In genomic region chr1:17011439-17012307, GRCh38 we compare ENCODE assay signal across 8 cellular contexts. TPM values are rescaled to one million over a fixed set of nuclear protein-coding genes. Genes with fewer than 3 reads are reported as not detected.
A peak's percentile ranks its signal among the peaks of the same experiment; 100 is the strongest.
DNase-seq lines count a peak whose midpoint lies in the region; ATAC-seq lines count a peak whose summit lies in the region.

TSS of gene ATP13A2 (minus strand) at chr1:17011928. CDS start at chr1:17011738, 190 bp downstream.

- H3K4me1 ChIP-seq in SJCRH30 (peaks cover 62% of the 10 kb centered on the region), neuron (ENCODE audit: insufficient read depth, low read length) (peaks cover 26% of the 10 kb centered on the region), subcutaneous abdominal adipose tissue (ENCODE audit: control insufficient read depth in 5 of 5, insufficient read depth in 5 of 5, low read length in 5 of 5) (peaks cover 12 to 69% (median 57%) of the 10 kb centered on the region in 5 donors)

- H3K27me3 ChIP-seq in SJCRH30 (no peaks in the 10 kb centered on the region), neuron (ENCODE audit: insufficient read depth, low read length) (no peaks in the 10 kb centered on the region), subcutaneous abdominal adipose tissue (ENCODE audit: control insufficient read depth in 5 of 5, insufficient read depth in 4 of 5, low read length in 5 of 5) (no peaks in the 10 kb centered on the region)

- DNase-seq in DMS79 (lab: John Stamatoyannopoulos, UW) (peak; percentile 78), LHCN-M2 (ENCODE audit: low read depth) (peak; percentile 64), SJCRH30 (peak; percentile 75 to 83), foreskin melanocyte (peak; percentile 48)
- peak; percentile 32 to 83 (median 62) for DNase-seq in activated naive CD4-positive, alpha-beta T cell (lab: John Stamatoyannopoulos, UW)

- H3K36me3 ChIP-seq in SJCRH30 (no peaks in the 10 kb centered on the region), neuron (ENCODE audit: insufficient read depth, low read length) (no peaks in the 10 kb centered on the region), subcutaneous abdominal adipose tissue (ENCODE audit: control insufficient read depth in 5 of 5, insufficient read depth in 5 of 5, low read length in 5 of 5) (no peaks in the 10 kb centered on the region)

- H3K4me3 ChIP-seq in SJCRH30 (peak within 1 kb of the TSS; percentile 78), neuron (ENCODE audit: low read length) (peak within 1 kb of the TSS; percentile 87), subcutaneous abdominal adipose tissue (ENCODE audit: low read depth in 1 of 5, low read length in 5 of 5) (peak within 1 kb of the TSS; percentile 70 to 84 (median 78))

- peak within 1 kb of the TSS in 4 of 5 donors; percentile 66 to 82 (median 79) for H3K9ac ChIP-seq in subcutaneous abdominal adipose tissue (ENCODE audit: low read length in 5 of 5)

- peak; percentile 87 for ATAC-seq in GM21737 (IDR thresholded peaks at IDR 0.05; ENCODE audit: unreplicated experiment)

- H3K9me3 ChIP-seq in SJCRH30 (replicated peaks) (no peaks in the 10 kb centered on the region), neuron (ENCODE audit: low read length) (no peaks in the 10 kb centered on the region), subcutaneous abdominal adipose tissue (ENCODE audit: control insufficient read depth in 5 of 5, low read length in 5 of 5) (no peaks in the 10 kb centered on the region)

- H3K27ac ChIP-seq in SJCRH30 = peak within 1 kb of the TSS; percentile 99
- peak within 1 kb of the TSS; percentile 58 for H3K27ac ChIP-seq in subcutaneous abdominal adipose tissue (ENCODE audit: low read depth, low read length)

- peak within 1 kb of the TSS; percentile 70 for H2AFZ ChIP-seq in neuron (ENCODE audit: low read depth, low read length)

RNA-seq across cellular contexts. Expression of gene ATP13A2, which starts in this region (rescaled TPM):
- total RNA-seq in LHCN-M2 (2014; rRNA removed) = 167 and 211 TPM in 2 replicates
- polyA plus RNA-seq in LHCN-M2 (2012) = 168 TPM
- total RNA-seq in SJCRH30 (2014; rRNA removed; shearing (Covaris generic)) = 77.9 and 83.3 TPM in 2 replicates

Comparison
In these comparisons a context has a peak if more than half of its experiments do, and no peak if none do; other contexts are left out.
1. Peak in every context shown above with its lines: DNase-seq, ATAC-seq, H3K4me3 ChIP-seq and H3K27ac ChIP-seq.